In the genomic region with DNA sequence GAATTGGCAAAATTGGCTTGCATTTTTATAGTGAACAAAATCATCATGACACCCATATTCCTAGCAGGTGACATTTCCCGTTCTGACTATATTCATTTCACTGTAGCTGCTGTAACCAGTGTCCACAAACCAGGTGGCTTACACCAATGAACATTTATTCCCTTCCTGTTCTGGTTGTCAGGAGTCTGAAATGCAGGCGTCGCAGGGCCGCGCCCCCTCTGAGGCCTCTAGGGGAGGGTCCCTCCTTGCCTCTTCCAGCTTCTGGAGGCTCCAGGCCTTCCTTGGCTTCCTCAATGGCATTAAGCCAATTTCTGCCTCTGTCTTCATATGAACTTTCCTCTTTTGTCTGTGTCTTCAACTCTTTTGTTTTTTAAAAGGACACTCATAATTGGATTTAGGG, we compare ENCODE assay signal across 21 cellular contexts. TPM values are rescaled to one million over a fixed set of nuclear protein-coding genes. Genes with fewer than 3 reads are reported as not detected.
A peak's percentile ranks its signal among the peaks of the same experiment; 100 is the strongest.
DNase-seq lines count a peak whose midpoint lies in the region; ATAC-seq and TF ChIP-seq lines count a peak whose summit lies in the region.
"Had no signal": no experiment of that assay in that cellular context is flagged by ENCODE, and none has a peak within 500 bp of the region (broad histone marks: within the 10 kb centered on the region; RNA-seq: fewer than 3 reads in every experiment).

No MANE protein-coding gene starts in this region.

- H3K27me3 ChIP-seq in WERI-Rb-1 (ENCODE audit: insufficient read depth, low read depth, severe bottlenecking) (no peaks in the 10 kb centered on the region), neuronal stem cell (ENCODE audit: control insufficient read depth in 3 of 3, insufficient read depth in 3 of 3, low read depth in 1 of 3, low read length in 3 of 3) (no peaks in the 10 kb centered on the region)
- H3K27me3 ChIP-seq: ascending aorta had no signal

- no peak overlapping the region for H3K14ac ChIP-seq in neuronal stem cell (ENCODE audit: low read length)

- H2BK120ac ChIP-seq in neuronal stem cell (ENCODE audit: low read depth, low read length), result no peak overlapping the region

- no peaks in the 10 kb centered on the region for H3K36me3 Mint-ChIP-seq in activated T-cell treated with anti-CD3 and anti-CD28 coated beads, Interleukin-2, amount 50 U/mL, for 72 hours (ENCODE audit: insufficient read depth in 2 of 2)
- no peaks in the 10 kb centered on the region for H3K36me3 Mint-ChIP-seq in activated T-cell treated with anti-CD3 and anti-CD28 coated beads, Interleukin-2, amount 50 U/mL, for 4 hours (ENCODE audit: insufficient read depth)

- ATAC-seq in activated T-cell treated with anti-CD3 and anti-CD28 coated beads, Interleukin-2, amount 50 U/mL, for 72 hours (replicated peaks in 1 of 2), result peak; percentile 55 to 76
- no peak for ATAC-seq in activated T-cell treated with anti-CD3 and anti-CD28 coated beads, Interleukin-2, amount 50 U/mL, for 4 hours
- ATAC-seq in HG02588 (IDR thresholded peaks at IDR 0.05; ENCODE audit: unreplicated experiment) (no peak), GM18873 (IDR thresholded peaks at IDR 0.05; ENCODE audit: low FRiP score, unreplicated experiment) (no peak), GM21447 (IDR thresholded peaks at IDR 0.05; ENCODE audit: unreplicated experiment) (no peak)
- ATAC-seq: left colon, Right ventricle myocardium inferior had no signal

- H3K4me3 ChIP-seq in WERI-Rb-1 (ENCODE audit: low read depth, low read length) (no peak overlapping the region), neuronal stem cell (ENCODE audit: low read length in 2 of 2) (no peak overlapping the region)
- H3K4me3 ChIP-seq: ascending aorta, skin epidermis, thoracic aorta had no signal

- H4K91ac ChIP-seq in neuronal stem cell (ENCODE audit: low read depth, low read length, poor library complexity), result no peak overlapping the region

- H2BK15ac ChIP-seq in neuronal stem cell (ENCODE audit: low read length), result no peak overlapping the region

- H3K27me3 Mint-ChIP-seq in activated T-cell treated with anti-CD3 and anti-CD28 coated beads, Interleukin-2, amount 50 U/mL, for 72 hours (ENCODE audit: low read depth), result no peaks in the 10 kb centered on the region
- no peaks in the 10 kb centered on the region for H3K27me3 Mint-ChIP-seq in activated T-cell treated with anti-CD3 and anti-CD28 coated beads, Interleukin-2, amount 50 U/mL, for 4 hours (ENCODE audit: low read depth)

- no peak for TF ChIP-seq CTCF in WERI-Rb-1 (IDR thresholded peaks at IDR 0.05; ENCODE audit: low read depth, low read length)

- H3K36me3 ChIP-seq in WERI-Rb-1 (no peaks in the 10 kb centered on the region), neuronal stem cell (replicated peaks in 1 of 2; ENCODE audit: control insufficient read depth in 2 of 2, insufficient read depth in 2 of 2, low read length in 2 of 2) (no peaks in the 10 kb centered on the region)
- H3K36me3 ChIP-seq: ascending aorta, thoracic aorta had no signal

- H2BK12ac ChIP-seq in neuronal stem cell (ENCODE audit: low read length), result no peak overlapping the region

- no peak overlapping the region for H3K4me3 Mint-ChIP-seq in activated T-cell treated with anti-CD3 and anti-CD28 coated beads, Interleukin-2, amount 50 U/mL, for 72 hours
- H3K4me3 Mint-ChIP-seq in activated T-cell treated with anti-CD3 and anti-CD28 coated beads, Interleukin-2, amount 50 U/mL, for 4 hours, result no peak overlapping the region

- no peak overlapping the region for H2AK5ac ChIP-seq in neuronal stem cell (ENCODE audit: low read depth, low read length)

- H3K4ac ChIP-seq in neuronal stem cell (ENCODE audit: low read length), result no peak overlapping the region

- H3K9ac ChIP-seq in neuronal stem cell (ENCODE audit: low read depth, low read length, poor library complexity), result no peak overlapping the region

- peaks cover 14% of the 10 kb centered on the region for H3K4me1 Mint-ChIP-seq in activated T-cell treated with anti-CD3 and anti-CD28 coated beads, Interleukin-2, amount 50 U/mL, for 72 hours (ENCODE audit: low read depth)
- peaks cover 12% of the 10 kb centered on the region for H3K4me1 Mint-ChIP-seq in activated T-cell treated with anti-CD3 and anti-CD28 coated beads, Interleukin-2, amount 50 U/mL, for 4 hours (ENCODE audit: low read depth)

- no peak overlapping the region for H2BK5ac ChIP-seq in neuronal stem cell (ENCODE audit: low read length)

- no peak overlapping the region for H3K4me2 ChIP-seq in neuronal stem cell (ENCODE audit: insufficient read depth, low read length, poor library complexity, severe bottlenecking)

- H2AFZ ChIP-seq in neuronal stem cell (ENCODE audit: low read length), result peak overlapping the region; percentile 64

- H4K8ac ChIP-seq in neuronal stem cell (ENCODE audit: low read depth, low read length), result no peak overlapping the region

- H3K27ac Mint-ChIP-seq in activated T-cell treated with anti-CD3 and anti-CD28 coated beads, Interleukin-2, amount 50 U/mL, for 72 hours, result no peak overlapping the region

- no peak overlapping the region for H3K27ac ChIP-seq in WERI-Rb-1
- H3K27ac ChIP-seq in neuronal stem cell (replicated peaks; ENCODE audit: low read length), result no peak overlapping the region
- H3K27ac ChIP-seq: ascending aorta, thoracic aorta had no signal

- H3K9me3 ChIP-seq in WERI-Rb-1 (ENCODE audit: severe bottlenecking), result no peaks in the 10 kb centered on the region
- H3K9me3 ChIP-seq in neuronal stem cell (replicated peaks in 1 of 2; ENCODE audit: control insufficient read depth in 2 of 2, insufficient read depth in 1 of 2, low read depth in 1 of 2, low read length in 2 of 2), result no peaks in the 10 kb centered on the region
- H3K9me3 ChIP-seq: ascending aorta, thoracic aorta had no signal

- no peak for DNase-seq in activated T-cell treated with anti-CD3 and anti-CD28 coated beads, Interleukin-2, amount 50 U/mL, for 72 hours
- DNase-seq in activated T-cell treated with anti-CD3 and anti-CD28 coated beads, Interleukin-2, amount 50 U/mL, for 4 hours, result no peak
- DNase-seq in Kasumi-1 (lab: John Stamatoyannopoulos, UW) (peak; percentile 34 to 37), WERI-Rb-1 (peak; percentile 24), neuronal stem cell (ENCODE audit: low spot score) (no peak)
- DNase-seq: activated effector memory CD4-positive, alpha-beta T cell treated with Interleukin-2 at 50 U/mL for 16 hours; Calu3; foreskin fibroblast; left colon; NCI-H1092; NCI-H2171 treated with DMSO at 0.1 percent for 48 hours; stimulated activated CD4-positive, alpha-beta T cell treated with anti-CD3 and anti-CD28 coated beads, Interleukin-4, amount 100 ng/mL, for 4 hours; T-helper 9 cell had no signal

- H3K9me3 Mint-ChIP-seq in activated T-cell treated with anti-CD3 and anti-CD28 coated beads, Interleukin-2, amount 50 U/mL, for 72 hours, result no peaks in the 10 kb centered on the region
- no peaks in the 10 kb centered on the region for H3K9me3 Mint-ChIP-seq in activated T-cell treated with anti-CD3 and anti-CD28 coated beads, Interleukin-2, amount 50 U/mL, for 4 hours

- no peak overlapping the region for H3K18ac ChIP-seq in neuronal stem cell (ENCODE audit: low read length)

- peaks cover 3 to 8% of the 10 kb centered on the region in 2 donors for H3K4me1 ChIP-seq in neuronal stem cell (ENCODE audit: control insufficient read depth in 2 of 2, insufficient read depth in 1 of 2, low read depth in 1 of 2, low read length in 2 of 2)
- H3K4me1 ChIP-seq: ascending aorta had no signal

- no peaks in the 10 kb centered on the region for H3K79me1 ChIP-seq in neuronal stem cell (ENCODE audit: low read depth, low read length)

- H3K23ac ChIP-seq in neuronal stem cell (ENCODE audit: low read depth, low read length, poor library complexity), result no peak overlapping the region

- no CpG with 5 or more reads among the region's 5 CpGs for WGBS in neuronal stem cell (ENCODE audit: extremely low coverage in 2 of 2, insufficient read length in 2 of 2, insufficient replicate concordance in 1 of 2), 2 donors

RNA-seq across cellular contexts. Expression of gene RLN3, which starts 6.5 kb away (rescaled TPM):
- total RNA-seq in activated T-cell treated with anti-CD3 and anti-CD28 coated beads, Interleukin-2, amount 50 U/mL, for 72 hours, result not detected
- total RNA-seq in activated T-cell treated with anti-CD3 and anti-CD28 coated beads, Interleukin-2, amount 50 U/mL, for 4 hours, result not detected
- not detected for polyA plus RNA-seq in neuronal stem cell (2013, experiment 1 of 2)
- polyA plus RNA-seq in neuronal stem cell (2013, experiment 2 of 2), result not detected
- total RNA-seq: activated CD8-positive, alpha-beta memory T cell treated with anti-CD3 and anti-CD28 coated beads for 36 hours; ascending aorta; Calu3; left colon; Right ventricle myocardium inferior; thoracic aorta had no signal

RNA-seq across cellular contexts. Expression of gene IL27RA, which starts 10.1 kb away (rescaled TPM):
- total RNA-seq in activated T-cell treated with anti-CD3 and anti-CD28 coated beads, Interleukin-2, amount 50 U/mL, for 72 hours, result 10 to 100 TPM; 67.0 to 75.2 TPM
- total RNA-seq in activated T-cell treated with anti-CD3 and anti-CD28 coated beads, Interleukin-2, amount 50 U/mL, for 4 hours, result 100 to 1,000 TPM in 1 of 3 donors, 10 to 100 TPM in 2; 91.2 to 102 (median 94.0) TPM
- 4.8 TPM for polyA plus RNA-seq in neuronal stem cell (2013, experiment 1 of 2)
- 4.3 TPM for polyA plus RNA-seq in neuronal stem cell (2013, experiment 2 of 2)

RNA-seq across cellular contexts. Expression of gene RFX1, which starts 15.4 kb away (rescaled TPM):
- total RNA-seq in activated T-cell treated with anti-CD3 and anti-CD28 coated beads, Interleukin-2, amount 50 U/mL, for 72 hours, result 10 to 100 TPM; 11.4 to 11.9 TPM
- 10 to 100 TPM; 11.3 to 13.8 (median 12.3) TPM for total RNA-seq in activated T-cell treated with anti-CD3 and anti-CD28 coated beads, Interleukin-2, amount 50 U/mL, for 4 hours
- polyA plus RNA-seq in neuronal stem cell (2013, experiment 1 of 2), result 7.3 TPM
- polyA plus RNA-seq in neuronal stem cell (2013, experiment 2 of 2), result 7.5 TPM

RNA-seq across cellular contexts. Expression of gene PALM3, which starts 40.4 kb away (rescaled TPM):
- total RNA-seq in activated T-cell treated with anti-CD3 and anti-CD28 coated beads, Interleukin-2, amount 50 U/mL, for 72 hours, result under 1 TPM in 1 of 2 donors, not detected in 1; 0.10 TPM
- total RNA-seq in activated T-cell treated with anti-CD3 and anti-CD28 coated beads, Interleukin-2, amount 50 U/mL, for 4 hours, result not detected
- polyA plus RNA-seq in neuronal stem cell (2013, experiment 1 of 2), result 10.2 TPM
- polyA plus RNA-seq in neuronal stem cell (2013, experiment 2 of 2), result 10.4 TPM
- total RNA-seq: activated CD8-positive, alpha-beta memory T cell treated with anti-CD3 and anti-CD28 coated beads for 36 hours; thoracic aorta had no signal

RNA-seq across cellular contexts. Expression of gene MISP3, which starts 51.1 kb away (rescaled TPM):
- total RNA-seq in activated T-cell treated with anti-CD3 and anti-CD28 coated beads, Interleukin-2, amount 50 U/mL, for 72 hours, result 1 to 10 TPM; 4.6 to 5.8 TPM
- under 1 TPM; 0.24 to 0.48 (median 0.43) TPM for total RNA-seq in activated T-cell treated with anti-CD3 and anti-CD28 coated beads, Interleukin-2, amount 50 U/mL, for 4 hours
- polyA plus RNA-seq in neuronal stem cell (2013, experiment 1 of 2), result 1.6 TPM
- polyA plus RNA-seq in neuronal stem cell (2013, experiment 2 of 2), result 1.7 TPM

Comparison
In these comparisons a context has a peak if more than half of its experiments do, and no peak if none do; other contexts are left out.
1. ATAC-seq: peak in activated T-cell treated with anti-CD3 and anti-CD28 coated beads, Interleukin-2, amount 50 U/mL, for 72 hours (2 of 2); none in activated T-cell treated with anti-CD3 and anti-CD28 coated beads, Interleukin-2, amount 50 U/mL, for 4 hours (0 of 2), HG02588 (single experiment), GM18873 (single experiment) and GM21447 (single experiment).
2. DNase-seq: peak in Kasumi-1 (2 of 2) and WERI-Rb-1 (single experiment); none in activated T-cell treated with anti-CD3 and anti-CD28 coated beads, Interleukin-2, amount 50 U/mL, for 72 hours (0 of 2), activated T-cell treated with anti-CD3 and anti-CD28 coated beads, Interleukin-2, amount 50 U/mL, for 4 hours (single experiment) and neuronal stem cell (single experiment).